1 cellular context compared by ENCODE assay signal in genomic region chr16:9095998-9096397, GRCh38.
TF ChIP-seq lines count a peak whose summit lies in the region.

No MANE protein-coding gene starts in this region.

TF ChIP-seq in HepG2, 621 proteins besides CTCF, POLR2A, EP300 and RAD21 (continued from another document):
- no peak for TF ChIP-seq SYNCRIP (IDR thresholded peaks at IDR 0.05; ENCODE audit: insufficient read depth, low read depth, low read length)
- TF ChIP-seq RBFOX2 (IDR thresholded peaks at IDR 0.05; ENCODE audit: low read depth, low read length): peak; percentile 56
- no peak for TF ChIP-seq FOXA1 (IDR thresholded peaks at IDR 0.05)
- TF ChIP-seq FOXA1 (CRISPR knock-in tag; IDR thresholded peaks at IDR 0.05): peak; percentile 13; the same call in 1 of the 2 replicates
- 0 out of 2 replicates have a peak, but pooled peaks have one; percentile 13 for TF ChIP-seq FOXA3 (CRISPR knock-in tag; IDR thresholded peaks at IDR 0.05)
- 0 out of 2 replicates have a peak, but pooled peaks have one; percentile 40 for TF ChIP-seq ZMAT3 (CRISPR knock-in tag; conservative IDR thresholded peaks at IDR 0.05)
- TF ChIP-seq MAFF (IDR thresholded peaks at IDR 0.05; ENCODE audit: low read depth, low read length): no peak
- TF ChIP-seq ZNF720 (CRISPR knock-in tag; IDR thresholded peaks at IDR 0.05): no peak
- TF ChIP-seq ZNF468 (CRISPR knock-in tag; IDR thresholded peaks at IDR 0.05): no peak
TF ChIP-seq in HepG2: peak in this region for 4.
